In the genomic region with DNA sequence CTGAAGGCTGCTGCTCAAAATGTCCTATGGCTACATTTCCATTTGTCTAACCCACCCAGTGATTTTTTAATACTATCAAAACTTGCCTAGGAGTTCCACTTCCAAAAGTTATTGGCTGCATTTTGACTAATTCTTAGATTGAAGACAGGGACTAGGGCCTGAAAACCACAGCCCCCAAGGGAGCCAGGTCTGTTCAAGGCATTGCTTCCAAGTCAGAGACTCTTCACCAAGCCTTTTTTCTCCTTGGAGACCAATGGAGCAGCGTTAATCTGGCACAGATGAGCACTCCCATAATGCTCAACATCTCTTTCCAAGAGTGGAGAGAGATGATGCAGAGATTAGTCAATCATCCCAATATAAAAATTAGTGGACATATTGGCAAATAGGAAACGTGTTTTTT, we compare ENCODE assay signal across 22 cellular contexts.
DNase-seq lines count a peak whose midpoint lies in the region; ATAC-seq and TF ChIP-seq lines count a peak whose summit lies in the region.
"Had no signal": no experiment of that assay in that cellular context is flagged by ENCODE, and none has a peak within 500 bp of the region (broad histone marks: within the 10 kb centered on the region; RNA-seq: fewer than 3 reads in every experiment).

No MANE protein-coding gene starts in this region.

- H3K27ac ChIP-seq in BLaER1 (no peak overlapping the region), gastroesophageal sphincter (peak overlapping the region; percentile 18 to 63 (median 31)), skeletal muscle tissue (ENCODE audit: low read depth, low read length) (peak overlapping the region; percentile 39)
- H3K27ac ChIP-seq: foreskin keratinocyte, SJCRH30 had no signal

- 80 to 81% methylated on average over 2 of the region's 2 CpGs for WGBS in gastroesophageal sphincter (ENCODE audit: low coverage in 1 of 2), 2 donors

- TF ChIP-seq POLR2A in gastroesophageal sphincter (IDR thresholded peaks at IDR 0.05), result no peak

- no peaks in the 10 kb centered on the region for H3K9me3 ChIP-seq in BLaER1
- no peaks in the 10 kb centered on the region for H3K9me3 ChIP-seq in gastroesophageal sphincter
- H3K9me3 ChIP-seq in skeletal muscle tissue (ENCODE audit: control insufficient read depth in 3 of 3, low read length in 3 of 3), result no peaks in the 10 kb centered on the region
- H3K9me3 ChIP-seq: SJCRH30, uterus had no signal

- H3K27me3 ChIP-seq in BLaER1 (no peaks in the 10 kb centered on the region), gastroesophageal sphincter (no peaks in the 10 kb centered on the region), skeletal muscle tissue (ENCODE audit: control insufficient read depth in 3 of 3, insufficient read depth in 3 of 3, low read length in 3 of 3) (no peaks in the 10 kb centered on the region)
- H3K27me3 ChIP-seq: foreskin keratinocyte, SJCRH30, uterus had no signal

- H3K4me2 ChIP-seq in BLaER1, result peak overlapping the region; percentile 68

- no peaks in the 10 kb centered on the region for H4K20me1 ChIP-seq in BLaER1

- no peak for TF ChIP-seq CTCF in gastroesophageal sphincter (IDR thresholded peaks at IDR 0.05)

- no peaks in the 10 kb centered on the region for H3K36me3 ChIP-seq in BLaER1
- no peaks in the 10 kb centered on the region for H3K36me3 ChIP-seq in gastroesophageal sphincter
- no peaks in the 10 kb centered on the region for H3K36me3 ChIP-seq in skeletal muscle tissue (ENCODE audit: control insufficient read depth in 3 of 3, insufficient read depth in 3 of 3, low read length in 3 of 3)
- H3K36me3 ChIP-seq: SJCRH30, uterus had no signal

- no peak for ATAC-seq in gastroesophageal sphincter
- ATAC-seq in HG02678 (IDR thresholded peaks at IDR 0.05; ENCODE audit: unreplicated experiment), result no peak
- no peak for ATAC-seq in HG03439 (IDR thresholded peaks at IDR 0.05; ENCODE audit: unreplicated experiment)
- ATAC-seq: activated naive CD8-positive, alpha-beta T cell treated with anti-CD3 and anti-CD28 coated beads, Interleukin-2, amount 50 U/mL, for 24 hours; foreskin keratinocyte; HCT116 had no signal

- H3K9ac ChIP-seq in BLaER1 (no peak overlapping the region), skeletal muscle tissue (ENCODE audit: low read depth in 1 of 3, low read length in 3 of 3) (no peak overlapping the region)

- H3K4me1 ChIP-seq in BLaER1, result peaks cover 85% of the 10 kb centered on the region
- peaks cover 20 to 59% (median 32%) of the 10 kb centered on the region in 3 donors for H3K4me1 ChIP-seq in gastroesophageal sphincter
- H3K4me1 ChIP-seq in skeletal muscle tissue (ENCODE audit: control insufficient read depth in 3 of 3, insufficient read depth in 3 of 3, low read length in 3 of 3), result peaks cover 9 to 18% (median 15%) of the 10 kb centered on the region in 3 donors
- H3K4me1 ChIP-seq: uterus had no signal

- TF ChIP-seq EP300 in gastroesophageal sphincter (IDR thresholded peaks at IDR 0.05), result no peak

- DNase-seq in LHCN-M2 (ENCODE audit: low read depth) (peak; percentile 69), NCI-H774 (lab: John Stamatoyannopoulos, UW) (no peak)
- DNase-seq: activated effector memory CD4-positive, alpha-beta T cell treated with anti-CD3 and anti-CD28 coated beads, Interleukin-2, amount 50 U/mL, for 16 hours; activated naive CD8-positive, alpha-beta T cell treated with anti-CD3 and anti-CD28 coated beads, Interleukin-2, amount 50 U/mL, for 24 hours; CD4-positive, alpha-beta T cell; DMS 273 treated with DMSO at 0.1 percent for 48 hours; foreskin keratinocyte; NCI-H1417 treated with DMSO at 0.1 percent for 48 hours; NCI-H2107; NCI-H510A treated with DMSO at 0.1 percent for 48 hours; nephron progenitor cell; NK-92 treated with Interleukin-12 subunit alpha and Interleukin-12 subunit beta, amount 100 ng/mL, for 24 hours; SJCRH30; stimulated activated CD4-positive, alpha-beta T cell treated with anti-CD3 and anti-CD28 coated beads, Interleukin-1b, Interleukin-23, amount 100 ng/mL, for 48 hours; uterus had no signal

- no peak overlapping the region for H3K4me3 ChIP-seq in BLaER1
- H3K4me3 ChIP-seq in gastroesophageal sphincter, result no peak overlapping the region
- no peak overlapping the region for H3K4me3 ChIP-seq in skeletal muscle tissue (ENCODE audit: low read length in 3 of 3)
- H3K4me3 ChIP-seq: SJCRH30, skin epidermis, uterus had no signal
